ENCODE assay signal across 14 cellular contexts in genomic region chr13:98450012-98450411, GRCh38.
A peak's percentile ranks its signal among the peaks of the same experiment; 100 is the strongest.
DNase-seq lines count a peak whose midpoint lies in the region; FAIRE-seq and TF ChIP-seq lines count a peak whose summit lies in the region.
"Had no signal": no experiment of that assay in that cellular context is flagged by ENCODE, and none has a peak within 500 bp of the region (broad histone marks: within the 10 kb centered on the region; RNA-seq: fewer than 3 reads in every experiment).

No MANE protein-coding gene starts in this region.

- H4K5ac ChIP-seq in H9 (ENCODE audit: insufficient read length, low read depth, low read length) = no peak overlapping the region

- no peak overlapping the region for H4K91ac ChIP-seq in H9 (ENCODE audit: insufficient read length, low read depth, low read length)

- H3K4me1 ChIP-seq in BLaER1 treated with 17β-estradiol and CSF1 and Interleukin-3, amounts not matched to agents 10 nM and 100 nM = peaks cover 21 to 62% (median 56%) of the 10 kb centered on the region in 10 experiments
- peaks cover 5% of the 10 kb centered on the region; the same call in 1 of the 2 replicates for H3K4me1 ChIP-seq in H9 (ENCODE audit: insufficient read depth, low read length)
- H3K4me1 ChIP-seq in small intestine (ENCODE audit: control insufficient read depth in 2 of 2, insufficient read depth in 1 of 2, low read depth in 1 of 2, low read length in 1 of 2) = no peaks in the 10 kb centered on the region

- no peak overlapping the region for H3K18ac ChIP-seq in H9 (ENCODE audit: insufficient read length, low read depth, low read length)

- H3K9me3 Mint-ChIP-seq in H9 = no peaks in the 10 kb centered on the region
- no peaks in the 10 kb centered on the region for H3K9me3 Mint-ChIP-seq in nephron progenitor cell

- no peak overlapping the region for H2BK12ac ChIP-seq in H9 (ENCODE audit: insufficient read length, low read depth, low read length)

- no peaks in the 10 kb centered on the region for H3K23me2 ChIP-seq in H9 (ENCODE audit: insufficient read length, low read depth, low read length, poor library complexity, severe bottlenecking)

- H3K4me2 ChIP-seq in BLaER1 treated with 17β-estradiol and CSF1 and Interleukin-3, amounts not matched to agents 10 nM and 100 nM = peak overlapping the region in 9 of 11 experiments; percentile 32 to 80 (median 66); a peak in 18 of 22 replicates
- no peak overlapping the region for H3K4me2 ChIP-seq in H9 (ENCODE audit: insufficient read depth, insufficient read length, low read length)

- H3K9me3 ChIP-seq in BLaER1 treated with 17β-estradiol and CSF1 and Interleukin-3, amounts not matched to agents 10 nM and 100 nM (replicated peaks in 1 of 11) = no peaks in the 10 kb centered on the region
- H3K9me3 ChIP-seq in H9 (ENCODE audit: control insufficient read depth, low read depth, low read length) (no peaks in the 10 kb centered on the region), small intestine (ENCODE audit: control insufficient read depth, low read depth) (no peaks in the 10 kb centered on the region)
- H3K9me3 ChIP-seq: SJSA1 had no signal

- H4K8ac ChIP-seq in H9 (replicated peaks; ENCODE audit: insufficient read length, low read depth, low read length) = no peak overlapping the region

- H2AK5ac ChIP-seq in H9 (ENCODE audit: insufficient read length, low read length) = no peak overlapping the region

- no CpG with 5 or more reads among the region's 1 CpG for WGBS in H9 (ENCODE audit: extremely low coverage, insufficient read length, low lambda C conversion rate)
- WGBS in small intestine, 3 donors = 40 to 55% (median 54%) methylated on average over 1 of the region's 1 CpG

- no peak overlapping the region for H2BK5ac ChIP-seq in H9 (ENCODE audit: insufficient read length, low read length)

- H3K27me3 Mint-ChIP-seq in H9 (ENCODE audit: low read depth) (no peaks in the 10 kb centered on the region; the same call in 1 of the 2 replicates), nephron progenitor cell (ENCODE audit: low read depth, poor library complexity) (peaks cover 9% of the 10 kb centered on the region)

- peaks cover 52 to 94% (median 74%) of the 10 kb centered on the region in 11 experiments for H3K36me3 ChIP-seq in BLaER1 treated with 17β-estradiol and CSF1 and Interleukin-3, amounts not matched to agents 10 nM and 100 nM
- peaks cover 9 to 14% of the 10 kb centered on the region in 2 donors for H3K36me3 ChIP-seq in small intestine (ENCODE audit: control insufficient read depth in 2 of 2, insufficient read depth in 2 of 2, low read length in 2 of 2)

- H3K4ac ChIP-seq in H9 (ENCODE audit: low read depth, low read length) = no peak overlapping the region

- no peak overlapping the region for H2BK120ac ChIP-seq in H9 (ENCODE audit: low read depth, low read length, poor library complexity, severe bottlenecking)

- H3K23ac ChIP-seq in H9 (ENCODE audit: insufficient read length, low read depth, low read length) = no peak overlapping the region

- intact Hi-C loops in dorsolateral prefrontal cortex (cut with DNase I) = no loop called here

- no peak overlapping the region for H3K14ac ChIP-seq in H9 (ENCODE audit: insufficient read depth, low read length)

- H3K4me1 Mint-ChIP-seq in H9 (peaks cover 31 to 41% of the 10 kb centered on the region in 2 experiments), nephron progenitor cell (peaks cover 40% of the 10 kb centered on the region)

- no peaks in the 10 kb centered on the region for H3K79me2 ChIP-seq in H9 (ENCODE audit: insufficient read depth, low read length)

- H3K27ac Mint-ChIP-seq in H9 (peak overlapping the region in 2 of 3 experiments; percentile 29 to 79; a peak in 4 of 7 replicates), nephron progenitor cell (peak overlapping the region; percentile 93)

- H2BK15ac ChIP-seq in H9 (ENCODE audit: low read depth, low read length) = no peak overlapping the region

- DNase-seq in H9 (no peak), dorsolateral prefrontal cortex (no peak), nephron progenitor cell (no peak), NCI-H1930 (lab: John Stamatoyannopoulos, UW) (no peak), small intestine (no peak), NCI-H1417 (lab: John Stamatoyannopoulos, UW) (no peak), dedifferentiated amniotic fluid mesenchymal stem cell (ENCODE audit: extremely low spot score) (no peak)
- DNase-seq: activated CD4-positive, CD25-positive, alpha-beta regulatory T cell; cerebellar nuclear complex; Kasumi-1; NCI-H2081 treated with DMSO at 0.1 percent for 48 hours had no signal

- no peak for TF ChIP-seq CTCF in H9 (conservative IDR thresholded peaks at IDR 0.05)
- TF ChIP-seq CTCF in dorsolateral prefrontal cortex (IDR thresholded peaks at IDR 0.05 in 54 of 56, conservative IDR thresholded peaks at IDR 0.05 in 2 of 56; ENCODE audit: low read depth in 1 of 56, partially characterized antibody in 56 of 56) = no peak
- TF ChIP-seq CTCF in nephron progenitor cell (IDR thresholded peaks at IDR 0.05) = no peak

- H3K36me3 Mint-ChIP-seq in H9 (ENCODE audit: insufficient read depth in 1 of 3, low read depth in 3 of 3) = peaks cover 21 to 63% (median 60%) of the 10 kb centered on the region in 3 experiments; a peak in 6 of 7 replicates
- peaks cover 67% of the 10 kb centered on the region for H3K36me3 Mint-ChIP-seq in nephron progenitor cell (ENCODE audit: low read depth)

- H3K27me3 ChIP-seq in BLaER1 treated with 17β-estradiol and CSF1 and Interleukin-3, amounts not matched to agents 10 nM and 100 nM = no peaks in the 10 kb centered on the region
- no peaks in the 10 kb centered on the region for H3K27me3 ChIP-seq in H9 (ENCODE audit: insufficient read depth, low read length)
- no peaks in the 10 kb centered on the region for H3K27me3 ChIP-seq in dorsolateral prefrontal cortex
- no peaks in the 10 kb centered on the region for H3K27me3 ChIP-seq in small intestine (ENCODE audit: control insufficient read depth in 2 of 2, insufficient read depth in 2 of 2, low read length in 2 of 2)
- H3K27me3 ChIP-seq: SJSA1 had no signal

- no peak overlapping the region for H2BK20ac ChIP-seq in H9 (ENCODE audit: low read depth, low read length, poor library complexity, severe bottlenecking)

- 0 out of 22 replicates have a peak overlapping the region, but pooled peaks of 1 of the 11 experiments have one; percentile 21 for H3K9ac ChIP-seq in BLaER1 treated with 17β-estradiol and CSF1 and Interleukin-3, amounts not matched to agents 10 nM and 100 nM
- H3K9ac ChIP-seq in H9 (ENCODE audit: extremely low read depth, insufficient read length, low read length) = no peak overlapping the region

- no peak overlapping the region for H2AFZ ChIP-seq in H9 (ENCODE audit: low read length)

- H3T11ph ChIP-seq in H9 (ENCODE audit: low read length) = no peak overlapping the region

- H3K4me3 Mint-ChIP-seq in H9 (no peak overlapping the region), nephron progenitor cell (no peak overlapping the region)

- no peak overlapping the region for H3K27ac ChIP-seq in BLaER1 treated with 17β-estradiol and CSF1 and Interleukin-3, amounts not matched to agents 10 nM and 100 nM
- H3K27ac ChIP-seq in H9 (ENCODE audit: insufficient read length, low read depth, low read length) = no peak overlapping the region
- H3K27ac ChIP-seq in dorsolateral prefrontal cortex = peak overlapping the region in 55 of 59 donors; percentile 15 to 91 (median 76)
- no peak overlapping the region for H3K27ac ChIP-seq in small intestine (ENCODE audit: low read depth in 1 of 2, low read length in 1 of 2)
- H3K27ac ChIP-seq: SJSA1 had no signal

- no peak overlapping the region for H3K4me3 ChIP-seq in BLaER1 treated with 17β-estradiol and CSF1 and Interleukin-3, amounts not matched to agents 10 nM and 100 nM
- H3K4me3 ChIP-seq in dorsolateral prefrontal cortex (no peak overlapping the region), small intestine (ENCODE audit: low read depth in 1 of 2, low read length in 2 of 2) (no peak overlapping the region)
- H3K4me3 ChIP-seq: SJSA1 had no signal

- H3K56ac ChIP-seq in H9 (ENCODE audit: insufficient read length, low read depth, low read length) = no peak overlapping the region

- peaks cover 89 to 100% (median 98%) of the 10 kb centered on the region in 11 experiments; a peak in 21 of 22 replicates for H4K20me1 ChIP-seq in BLaER1 treated with 17β-estradiol and CSF1 and Interleukin-3, amounts not matched to agents 10 nM and 100 nM
- peaks cover 2% of the 10 kb centered on the region for H4K20me1 ChIP-seq in H9 (ENCODE audit: control insufficient read depth, insufficient read depth, insufficient read length)

- no peaks in the 10 kb centered on the region for H3K79me1 ChIP-seq in H9 (ENCODE audit: insufficient read depth, low read depth, low read length, poor library complexity, severe bottlenecking)

- no peak for FAIRE-seq in small intestine (lab: Jason Lieb, UNC)
- FAIRE-seq: keratinocyte had no signal

Comparison
In these comparisons a context has a peak if more than half of its experiments do, and no peak if none do; other contexts are left out.
1. H3K27ac ChIP-seq: peak in dorsolateral prefrontal cortex (55 of 59); none in BLaER1 treated with 17β-estradiol and CSF1 and Interleukin-3, amounts not matched to agents 10 nM and 100 nM (0 of 11), H9 (single experiment) and small intestine (0 of 2).